ENCODE assay signal across 10 cellular contexts in genomic region chr17:2222301-2222700, GRCh38.
DNase-seq lines count a peak whose midpoint lies in the region; ATAC-seq, FAIRE-seq and TF ChIP-seq lines count a peak whose summit lies in the region.
"Had no signal": no experiment of that assay in that cellular context is flagged by ENCODE, and none has a peak within 500 bp of the region (broad histone marks: within the 10 kb centered on the region; RNA-seq: fewer than 3 reads in every experiment).

No MANE protein-coding gene starts in this region.

- H3K36me3 ChIP-seq in rectal smooth muscle tissue (ENCODE audit: control insufficient read depth, insufficient read depth, low read length) = no peaks in the 10 kb centered on the region

- intact Hi-C loops in activated B cell treated with CpG ODN at 0.5 μM for 24 hours (cut with micrococcal nuclease) = no loop called here
- intact Hi-C loops in Right ventricle myocardium superior (cut with DNase I) = no loop called here

- no peak for ATAC-seq in activated B cell treated with CpG ODN at 0.5 μM for 24 hours (ENCODE audit: low read depth)
- ATAC-seq in Right ventricle myocardium superior (ENCODE audit: poor library complexity) = peak; percentile 8
- ATAC-seq in HG02642 (IDR thresholded peaks at IDR 0.05; ENCODE audit: poor library complexity, unreplicated experiment) = no peak

- no peak for FAIRE-seq in RCC 7860 (lab: Jason Lieb, UNC)

- peak overlapping the region; percentile 14 for H3K27ac Mint-ChIP-seq in activated B cell treated with CpG ODN at 0.5 μM for 24 hours

- H3K27ac ChIP-seq in rectal smooth muscle tissue (ENCODE audit: low read depth, low read length) = peak overlapping the region; percentile 50
- H3K27ac ChIP-seq: HL-60, SK-N-MC had no signal

- peaks cover 8% of the 10 kb centered on the region for H3K4me1 ChIP-seq in rectal smooth muscle tissue (ENCODE audit: control insufficient read depth, insufficient read depth, low read length)

- peaks cover 18% of the 10 kb centered on the region for H3K4me1 Mint-ChIP-seq in activated B cell treated with CpG ODN at 0.5 μM for 24 hours

- peaks cover 18% of the 10 kb centered on the region for H3K36me3 Mint-ChIP-seq in activated B cell treated with CpG ODN at 0.5 μM for 24 hours (ENCODE audit: low read depth)

- no peak overlapping the region for H3K4me3 ChIP-seq in rectal smooth muscle tissue (ENCODE audit: low read length)
- H3K4me3 ChIP-seq: SK-N-MC had no signal

- H3K9me3 Mint-ChIP-seq in activated B cell treated with CpG ODN at 0.5 μM for 24 hours = no peaks in the 10 kb centered on the region

- no peak for TF ChIP-seq CTCF in GM13977 (IDR thresholded peaks at IDR 0.05; ENCODE audit: extremely low read depth, insufficient read depth, missing control alignments)
- TF ChIP-seq CTCF in activated B cell treated with CpG ODN at 0.5 μM for 24 hours (IDR thresholded peaks at IDR 0.05) = no peak

- no peaks in the 10 kb centered on the region for H3K27me3 Mint-ChIP-seq in activated B cell treated with CpG ODN at 0.5 μM for 24 hours

- CTCF ChIA-PET in activated B cell treated with CpG ODN at 0.5 μM for 24 hours (lab: Charles Lee) = interaction anchor here (2.0 kb wide), 1 partner anchor 22 kb away, joined by 11 read pairs; no protein-coding TSS in a partner anchor

- H3K4me3 Mint-ChIP-seq in activated B cell treated with CpG ODN at 0.5 μM for 24 hours = no peak overlapping the region

- POLR2A ChIA-PET in activated B cell treated with CpG ODN at 0.5 μM for 24 hours (lab: Charles Lee) = interaction anchor here (0.6 kb wide), 1 partner anchor 904 kb away, joined by 4 read pairs; no protein-coding TSS in a partner anchor

- in situ Hi-C loops in GM13977 (cut with MboI; ENCODE audit: low pct_unique_long_range_greater_than_20kb, low sequenced_read_pairs, unreplicated experiment) = no loop called here

- no peak overlapping the region for H3K9ac ChIP-seq in rectal smooth muscle tissue (ENCODE audit: low read length)

- peak; percentile 32 for DNase-seq in GM13977 (ENCODE audit: low spot score)
- DNase-seq in activated B cell treated with CpG ODN at 0.5 μM for 24 hours = no peak
- no peak for DNase-seq in Right ventricle myocardium superior
- no peak for DNase-seq in RCC 7860 (ENCODE audit: low spot score)
- DNase-seq in NCI-H2029 (lab: John Stamatoyannopoulos, UW) = no peak
- no peak for DNase-seq in retina

- no peaks in the 10 kb centered on the region for H3K27me3 ChIP-seq in rectal smooth muscle tissue (ENCODE audit: control insufficient read depth, insufficient read depth, low read length)
